ENCODE assay signal across 12 cellular contexts in genomic region chr17:44757918-44758413, GRCh38. TPM values are rescaled to one million over a fixed set of nuclear protein-coding genes. Genes with fewer than 3 reads are reported as not detected.
DNase-seq lines count a peak whose midpoint lies in the region; ATAC-seq, FAIRE-seq and TF ChIP-seq lines count a peak whose summit lies in the region.
"Had no signal": no experiment of that assay in that cellular context is flagged by ENCODE, and none has a peak within 500 bp of the region (broad histone marks: within the 10 kb centered on the region; RNA-seq: fewer than 3 reads in every experiment).

No MANE protein-coding gene starts in this region.

- no peak for FAIRE-seq in HepG2 (lab: Jason Lieb, UNC)
- FAIRE-seq: urothelium cell line had no signal

- 24% methylated on average over 5 of the region's 5 CpGs for WGBS in HepG2 (ENCODE audit: low lambda C conversion rate)
- WGBS in suprapubic skin: 62% methylated on average over 4 of the region's 5 CpGs

- in situ Hi-C loops in HepG2 (cut with HindIII; ENCODE audit: extremely low pct_ligation_motif_present, low pct_unique_long_range_greater_than_20kb): no loop called here

- peak overlapping the region; percentile 35 for H3K4me2 ChIP-seq in HepG2 (ENCODE audit: low read depth, low read length)

- H3K9me3 Mint-ChIP-seq in activated naive CD8-positive, alpha-beta T cell (ENCODE audit: low read depth): no peaks in the 10 kb centered on the region
- H3K9me3 Mint-ChIP-seq in activated naive CD8-positive, alpha-beta T cell treated with anti-CD3 and anti-CD28 coated beads for 36 hours: no peaks in the 10 kb centered on the region
- H3K9me3 Mint-ChIP-seq in activated naive CD8-positive, alpha-beta T cell treated with anti-CD3 and anti-CD28 coated beads, Interleukin-2, amount 50 U/mL, for 24 hours: no peaks in the 10 kb centered on the region

- H3K36me3 ChIP-seq in HepG2 (replicated peaks in 1 of 2; ENCODE audit: control insufficient read depth in 1 of 2, insufficient read depth in 2 of 2, low read length in 2 of 2) (no peaks in the 10 kb centered on the region), suprapubic skin (no peaks in the 10 kb centered on the region)
- H3K36me3 ChIP-seq: brain microvascular endothelial cell, HAP-1 had no signal

- no peaks in the 10 kb centered on the region for H3K4me1 Mint-ChIP-seq in activated naive CD8-positive, alpha-beta T cell (ENCODE audit: low read depth)
- no peaks in the 10 kb centered on the region for H3K4me1 Mint-ChIP-seq in activated naive CD8-positive, alpha-beta T cell treated with anti-CD3 and anti-CD28 coated beads for 36 hours
- H3K4me1 Mint-ChIP-seq in activated naive CD8-positive, alpha-beta T cell treated with anti-CD3 and anti-CD28 coated beads, Interleukin-2, amount 50 U/mL, for 24 hours: no peaks in the 10 kb centered on the region

- POLR2A ChIA-PET in HepG2 (lab: Yijun Ruan, JAX): interaction anchor here (0.5 to 1.2 kb wide), 3 partner anchors 18 to 55 kb away, joined by 3 to 5 read pairs (median 3); no protein-coding TSS in a partner anchor

- peaks cover 21 to 48% of the 10 kb centered on the region in 2 experiments for H3K27me3 ChIP-seq in HepG2 (ENCODE audit: control insufficient read depth in 1 of 2, insufficient read depth in 2 of 2, low read length in 2 of 2)
- peaks cover 43% of the 10 kb centered on the region for H3K27me3 ChIP-seq in suprapubic skin

- no peak overlapping the region for H3K9ac ChIP-seq in HepG2 (ENCODE audit: insufficient read depth, low read depth, low read length)

- H2AFZ ChIP-seq in HepG2 (ENCODE audit: low read length): no peak overlapping the region

- peaks cover 18% of the 10 kb centered on the region for H3K27me3 Mint-ChIP-seq in activated naive CD8-positive, alpha-beta T cell
- H3K27me3 Mint-ChIP-seq in activated naive CD8-positive, alpha-beta T cell treated with anti-CD3 and anti-CD28 coated beads for 36 hours: peaks cover 48% of the 10 kb centered on the region
- peaks cover 32% of the 10 kb centered on the region for H3K27me3 Mint-ChIP-seq in activated naive CD8-positive, alpha-beta T cell treated with anti-CD3 and anti-CD28 coated beads, Interleukin-2, amount 50 U/mL, for 24 hours

- no peak for TF ChIP-seq RAD21 in HepG2 (CRISPR knock-in tag; IDR thresholded peaks at IDR 0.05)

- peaks cover 25% of the 10 kb centered on the region for H3K4me1 ChIP-seq in HepG2 (ENCODE audit: insufficient read depth, low read length)
- peaks cover 16% of the 10 kb centered on the region for H3K4me1 ChIP-seq in suprapubic skin

- no peaks in the 10 kb centered on the region for H3K79me2 ChIP-seq in HepG2 (ENCODE audit: insufficient read depth, low read length)

- H3K9me3 ChIP-seq in HepG2 (ENCODE audit: low read length) (no peaks in the 10 kb centered on the region), suprapubic skin (no peaks in the 10 kb centered on the region)
- H3K9me3 ChIP-seq: HAP-1 had no signal

- ATAC-seq in activated naive CD8-positive, alpha-beta T cell treated with anti-CD3 and anti-CD28 coated beads, Interleukin-2, amount 50 U/mL, for 24 hours: no peak
- ATAC-seq in HepG2 (peak; percentile 4; the same call in 1 of the 3 replicates), GM18498 (IDR thresholded peaks at IDR 0.05; ENCODE audit: unreplicated experiment) (no peak)

- no peak for DNase-seq in activated naive CD8-positive, alpha-beta T cell treated with anti-CD3 and anti-CD28 coated beads for 36 hours
- DNase-seq in activated naive CD8-positive, alpha-beta T cell treated with anti-CD3 and anti-CD28 coated beads, Interleukin-2, amount 50 U/mL, for 24 hours: no peak
- DNase-seq in HepG2 (ENCODE audit: low spot score) (no peak), suprapubic skin (ENCODE audit: low spot score in 2 of 2) (no peak), GDM1 (lab: John Stamatoyannopoulos, UW) (no peak)
- DNase-seq in activated CD4-positive, CD25-positive, alpha-beta regulatory T cell treated with anti-CD3 and anti-CD28 coated beads, Interleukin-2, amount 50 U/mL, for 72 hours: no peak
- DNase-seq: brain microvascular endothelial cell had no signal

- CTCF ChIA-PET in HepG2 (lab: Yijun Ruan, JAX; ENCODE audit: low intra/inter-chr PET ratio, low total read pairs): no interaction called here

- intact Hi-C loops in HepG2 (cut with micrococcal nuclease; ENCODE audit: unreplicated experiment): no loop called here

- peak overlapping the region; percentile 60 for H3K4me3 Mint-ChIP-seq in activated naive CD8-positive, alpha-beta T cell
- H3K4me3 Mint-ChIP-seq in activated naive CD8-positive, alpha-beta T cell treated with anti-CD3 and anti-CD28 coated beads for 36 hours: no peak overlapping the region
- H3K4me3 Mint-ChIP-seq in activated naive CD8-positive, alpha-beta T cell treated with anti-CD3 and anti-CD28 coated beads, Interleukin-2, amount 50 U/mL, for 24 hours: peak overlapping the region; percentile 26

- no peaks in the 10 kb centered on the region for H4K20me1 ChIP-seq in HepG2 (ENCODE audit: insufficient read depth, low read length)

- no TSS peak for BruUV-seq in HepG2 (replicated peaks; lab: Mats Ljungman, UMichigan)

- H3K36me3 Mint-ChIP-seq in activated naive CD8-positive, alpha-beta T cell: no peaks in the 10 kb centered on the region
- no peaks in the 10 kb centered on the region for H3K36me3 Mint-ChIP-seq in activated naive CD8-positive, alpha-beta T cell treated with anti-CD3 and anti-CD28 coated beads for 36 hours
- H3K36me3 Mint-ChIP-seq in activated naive CD8-positive, alpha-beta T cell treated with anti-CD3 and anti-CD28 coated beads, Interleukin-2, amount 50 U/mL, for 24 hours (ENCODE audit: low read depth): no peaks in the 10 kb centered on the region

- H3K27ac ChIP-seq in HepG2 (ENCODE audit: extremely low read length, insufficient read depth, low read length) (no peak overlapping the region), suprapubic skin (no peak overlapping the region)
- H3K27ac ChIP-seq: brain microvascular endothelial cell, SK-N-MC had no signal

- H3K4me3 ChIP-seq in HepG2 (replicated peaks in 1 of 3; ENCODE audit: insufficient read depth in 1 of 3, low read depth in 2 of 3, low read length in 3 of 3): peak overlapping the region in 1 of 3 experiments; percentile 74; a peak in 2 of 6 replicates
- H3K4me3 ChIP-seq in suprapubic skin: peak overlapping the region; percentile 60

- no peak for TF ChIP-seq EP300 in HepG2 (IDR thresholded peaks at IDR 0.05; ENCODE audit: low read depth in 2 of 2, low read length in 2 of 2)
- TF ChIP-seq EP300 in HepG2 (CRISPR knock-in tag; IDR thresholded peaks at IDR 0.05; ENCODE audit: borderline replicate concordance): no peak
- TF ChIP-seq EP300 in suprapubic skin (IDR thresholded peaks at IDR 0.05): no peak

- H3K27ac Mint-ChIP-seq in activated naive CD8-positive, alpha-beta T cell: no peak overlapping the region
- no peak overlapping the region for H3K27ac Mint-ChIP-seq in activated naive CD8-positive, alpha-beta T cell treated with anti-CD3 and anti-CD28 coated beads for 36 hours
- no peak overlapping the region for H3K27ac Mint-ChIP-seq in activated naive CD8-positive, alpha-beta T cell treated with anti-CD3 and anti-CD28 coated beads, Interleukin-2, amount 50 U/mL, for 24 hours

- TF ChIP-seq POLR2A in HepG2 (IDR thresholded peaks at IDR 0.05; ENCODE audit: insufficient read depth in 1 of 2, low read depth in 2 of 2, low read length in 2 of 2) (no peak), suprapubic skin (IDR thresholded peaks at IDR 0.05) (no peak)

- TF ChIP-seq CTCF in HepG2 (CRISPR knock-in tag; IDR thresholded peaks at IDR 0.05) (no peak), suprapubic skin (IDR thresholded peaks at IDR 0.05) (no peak)

RNA-seq across cellular contexts. Expression of gene ADAM11, which starts 0.8 kb away (rescaled TPM):
- under 1 TPM; 0.10 TPM for total RNA-seq in activated naive CD8-positive, alpha-beta T cell treated with anti-CD3 and anti-CD28 coated beads for 36 hours
- 0.44 and 0.91 TPM in 2 replicates for total RNA-seq in HepG2 (2016; rRNA removed; fragmentation: Illumina TruSeq; extraction: Trizol)
- 0.18 and 0.40 TPM in 2 replicates for total RNA-seq in HepG2 (2016; cell fraction: cytosol; rRNA removed; fragmentation: Illumina TruSeq; extraction: Trizol; ENCODE audit: low read depth)
- total RNA-seq in HepG2 (2016; cell fraction: insoluble cytoplasmic fraction; rRNA removed; fragmentation: Illumina TruSeq; extraction: Trizol): 0.40 and 0.76 TPM in 2 replicates
- total RNA-seq in HepG2 (2016; cell fraction: membrane; rRNA removed; fragmentation: Illumina TruSeq; extraction: Trizol): 0.59 TPM in 2 replicates
- total RNA-seq in HepG2 (2016; cell fraction: nucleus; rRNA removed; fragmentation: Illumina TruSeq; extraction: Trizol): 1.4 and 1.8 TPM in 2 replicates
- 0.33 and 0.38 TPM in 2 replicates for polyA plus RNA-seq in HepG2 (2011; rRNA removed)
- 0.09 and 0.34 TPM in 2 replicates for polyA plus RNA-seq in HepG2 (2011; cell fraction: cytosol; rRNA removed)
- 2.0 and 2.2 TPM in 2 replicates for polyA plus RNA-seq in HepG2 (2011; cell fraction: nucleus; rRNA removed)
- 0.19 and 0.40 TPM in 2 replicates for polyA plus RNA-seq in HepG2 (2012)
- 0.17 and 0.23 TPM in 2 replicates for polyA plus RNA-seq in HepG2 (2016; cell fraction: cytosol; fragmentation: Illumina TruSeq; extraction: Trizol; ENCODE audit: low read depth)
- 0.50 and 0.58 TPM in 2 replicates for polyA plus RNA-seq in HepG2 (2016; cell fraction: insoluble cytoplasmic fraction; fragmentation: Illumina TruSeq; extraction: Trizol; ENCODE audit: low read depth)
- polyA plus RNA-seq in HepG2 (2016; cell fraction: membrane; fragmentation: Illumina TruSeq; extraction: Trizol; ENCODE audit: low read depth): 0.31 and 0.34 TPM in 2 replicates
- 2.2 and 3.0 TPM in 2 replicates for polyA plus RNA-seq in HepG2 (2016; cell fraction: nucleus; fragmentation: Illumina TruSeq; extraction: Trizol; ENCODE audit: insufficient read depth, low read depth)
- polyA minus RNA-seq in HepG2 (2011; rRNA and poly(A)+ RNA removed; ENCODE audit: low replicate concordance): 2.1 and 2.5 TPM in 2 replicates
- polyA minus RNA-seq in HepG2 (2011; cell fraction: cytosol; rRNA and poly(A)+ RNA removed): 0.18 and 0.69 TPM in 2 replicates
- polyA minus RNA-seq in HepG2 (2011; cell fraction: nucleus; rRNA and poly(A)+ RNA removed): 0.87 and 0.90 TPM in 2 replicates
- total RNA-seq in suprapubic skin: 1 to 10 TPM in 3 of 4 donors, under 1 TPM in 1; 0.98 to 1.5 (median 1.1) TPM

RNA-seq across cellular contexts. Expression of gene DBF4B, which starts 49.5 kb away (rescaled TPM):
- 10 to 100 TPM; 21.9 to 24.6 TPM for total RNA-seq in activated naive CD8-positive, alpha-beta T cell treated with anti-CD3 and anti-CD28 coated beads for 36 hours
- total RNA-seq in HepG2 (2016; rRNA removed; fragmentation: Illumina TruSeq; extraction: Trizol) (9.0 and 11.7 TPM in 2 replicates), suprapubic skin (1 to 10 TPM; 3.5 to 8.9 (median 3.7) TPM)
- total RNA-seq in HepG2 (2016; cell fraction: cytosol; rRNA removed; fragmentation: Illumina TruSeq; extraction: Trizol; ENCODE audit: low read depth): 5.1 and 7.1 TPM in 2 replicates
- total RNA-seq in HepG2 (2016; cell fraction: insoluble cytoplasmic fraction; rRNA removed; fragmentation: Illumina TruSeq; extraction: Trizol): 9.2 and 10.4 TPM in 2 replicates
- 8.6 TPM in 2 replicates for total RNA-seq in HepG2 (2016; cell fraction: membrane; rRNA removed; fragmentation: Illumina TruSeq; extraction: Trizol)
- 14.4 and 16.1 TPM in 2 replicates for total RNA-seq in HepG2 (2016; cell fraction: nucleus; rRNA removed; fragmentation: Illumina TruSeq; extraction: Trizol)
- 11.0 and 13.2 TPM in 2 replicates for polyA plus RNA-seq in HepG2 (2011; rRNA removed)
- 3.7 and 6.3 TPM in 2 replicates for polyA plus RNA-seq in HepG2 (2011; cell fraction: cytosol; rRNA removed)
- 26.1 and 32.6 TPM in 2 replicates for polyA plus RNA-seq in HepG2 (2011; cell fraction: nucleus; rRNA removed)
- polyA plus RNA-seq in HepG2 (2012): 5.8 and 8.4 TPM in 2 replicates
- 1.6 and 1.7 TPM in 2 replicates for polyA plus RNA-seq in HepG2 (2016; cell fraction: cytosol; fragmentation: Illumina TruSeq; extraction: Trizol; ENCODE audit: low read depth)
- 10.5 and 12.2 TPM in 2 replicates for polyA plus RNA-seq in HepG2 (2016; cell fraction: insoluble cytoplasmic fraction; fragmentation: Illumina TruSeq; extraction: Trizol; ENCODE audit: low read depth)
- polyA plus RNA-seq in HepG2 (2016; cell fraction: membrane; fragmentation: Illumina TruSeq; extraction: Trizol; ENCODE audit: low read depth): 6.2 and 6.4 TPM in 2 replicates
- polyA plus RNA-seq in HepG2 (2016; cell fraction: nucleus; fragmentation: Illumina TruSeq; extraction: Trizol; ENCODE audit: insufficient read depth, low read depth): 45.6 and 45.7 TPM in 2 replicates
- 14.4 and 29.8 TPM in 2 replicates for polyA minus RNA-seq in HepG2 (2011; rRNA and poly(A)+ RNA removed; ENCODE audit: low replicate concordance)
- 2.5 and 3.0 TPM in 2 replicates for polyA minus RNA-seq in HepG2 (2011; cell fraction: cytosol; rRNA and poly(A)+ RNA removed)
- 8.5 and 9.8 TPM in 2 replicates for polyA minus RNA-seq in HepG2 (2011; cell fraction: nucleus; rRNA and poly(A)+ RNA removed)
